15 cellular contexts compared by ENCODE assay signal in genomic region chr3:101824691-101825090, GRCh38. TPM values are rescaled to one million over a fixed set of nuclear protein-coding genes. Genes with fewer than 3 reads are reported as not detected.
DNase-seq lines count a peak whose midpoint lies in the region; ATAC-seq lines count a peak whose summit lies in the region.
"Had no signal": no experiment of that assay in that cellular context is flagged by ENCODE, and none has a peak within 500 bp of the region (broad histone marks: within the 10 kb centered on the region; RNA-seq: fewer than 3 reads in every experiment).

No MANE protein-coding gene starts in this region.

- peaks cover 47% of the 10 kb centered on the region for H3K36me3 Mint-ChIP-seq in activated T-cell treated with anti-CD3 and anti-CD28 coated beads, Interleukin-2, amount 50 U/mL, for 24 hours (ENCODE audit: low read depth)
- peaks cover 20% of the 10 kb centered on the region for H3K36me3 Mint-ChIP-seq in activated T-cell treated with anti-CD3 and anti-CD28 coated beads, Interleukin-2, amount 50 U/mL, for 4 hours (ENCODE audit: insufficient read depth)
- peaks cover 26% of the 10 kb centered on the region for H3K36me3 Mint-ChIP-seq in T-cell

- H3K4me1 ChIP-seq in Karpas-422 (ENCODE audit: low read length) = peaks cover 40% of the 10 kb centered on the region

- no peak overlapping the region for H3K27ac ChIP-seq in Karpas-422 (ENCODE audit: low read length)
- H3K27ac ChIP-seq: cardiac muscle cell, prostate gland, suprapubic skin had no signal

- H3K27ac Mint-ChIP-seq in activated T-cell treated with anti-CD3 and anti-CD28 coated beads, Interleukin-2, amount 50 U/mL, for 24 hours = peak overlapping the region; percentile 0
- H3K27ac Mint-ChIP-seq in T-cell = peak overlapping the region; percentile 53 to 77

- DNase-seq in activated T-cell treated with anti-CD3 and anti-CD28 coated beads, Interleukin-2, amount 50 U/mL, for 24 hours = no peak
- DNase-seq in activated T-cell treated with anti-CD3 and anti-CD28 coated beads, Interleukin-2, amount 50 U/mL, for 4 hours = no peak
- DNase-seq in T-cell (no peak), fibroblast of gingiva (ENCODE audit: low read depth) (peak; percentile 65), stromal cell of bone marrow (ENCODE audit: low read depth) (peak; percentile 47), Karpas-422 (no peak), COLO829 (ENCODE audit: low spot score) (no peak)
- DNase-seq: activated naive CD4-positive, alpha-beta T cell treated with Interleukin-2 at 50 U/mL for 16 hours; KG1; NCI-H146; NCI-H446 had no signal

- H3K9ac ChIP-seq in Karpas-422 (ENCODE audit: low read length) = no peak overlapping the region

- ATAC-seq in activated T-cell treated with anti-CD3 and anti-CD28 coated beads, Interleukin-2, amount 50 U/mL, for 4 hours = no peak
- ATAC-seq in T-cell (replicated peaks in 1 of 4) = no peak
- ATAC-seq in GM21423 (IDR thresholded peaks at IDR 0.05; ENCODE audit: unreplicated experiment) = no peak

- CTCF ChIA-PET in T-cell (lab: Charles Lee) = interaction anchor here (0.6 to 1.6 kb wide), 4 partner anchors 12 to 25 kb away, joined by 3 to 8 read pairs (median 4); no protein-coding TSS in a partner anchor

- no peak overlapping the region for H2AFZ ChIP-seq in Karpas-422 (ENCODE audit: low read length)

- no peaks in the 10 kb centered on the region for H3K9me3 Mint-ChIP-seq in activated T-cell treated with anti-CD3 and anti-CD28 coated beads, Interleukin-2, amount 50 U/mL, for 24 hours
- H3K9me3 Mint-ChIP-seq in activated T-cell treated with anti-CD3 and anti-CD28 coated beads, Interleukin-2, amount 50 U/mL, for 4 hours = no peaks in the 10 kb centered on the region
- no peaks in the 10 kb centered on the region for H3K9me3 Mint-ChIP-seq in T-cell

- peaks cover 62% of the 10 kb centered on the region for H3K4me1 Mint-ChIP-seq in activated T-cell treated with anti-CD3 and anti-CD28 coated beads, Interleukin-2, amount 50 U/mL, for 24 hours (ENCODE audit: low read depth)
- peaks cover 54% of the 10 kb centered on the region for H3K4me1 Mint-ChIP-seq in activated T-cell treated with anti-CD3 and anti-CD28 coated beads, Interleukin-2, amount 50 U/mL, for 4 hours (ENCODE audit: low read depth)
- peaks cover 48 to 52% (median 51%) of the 10 kb centered on the region in 3 donors for H3K4me1 Mint-ChIP-seq in T-cell

- peaks cover 8% of the 10 kb centered on the region; the same call in 1 of the 2 replicates for H3K36me3 ChIP-seq in Karpas-422 (ENCODE audit: insufficient read depth, low read length)
- H3K36me3 ChIP-seq: cardiac muscle cell, prostate gland had no signal

- no peaks in the 10 kb centered on the region for H3K9me3 ChIP-seq in Karpas-422 (ENCODE audit: low read length)
- H3K9me3 ChIP-seq: prostate gland, suprapubic skin had no signal

- H3K9me2 ChIP-seq in Karpas-422 (replicated peaks; ENCODE audit: insufficient read depth, low read length) = no peaks in the 10 kb centered on the region

- no peaks in the 10 kb centered on the region for H3K27me3 Mint-ChIP-seq in activated T-cell treated with anti-CD3 and anti-CD28 coated beads, Interleukin-2, amount 50 U/mL, for 24 hours
- no peaks in the 10 kb centered on the region for H3K27me3 Mint-ChIP-seq in activated T-cell treated with anti-CD3 and anti-CD28 coated beads, Interleukin-2, amount 50 U/mL, for 4 hours (ENCODE audit: low read depth)
- H3K27me3 Mint-ChIP-seq in T-cell = no peaks in the 10 kb centered on the region

- H3K4me3 ChIP-seq in Karpas-422 (ENCODE audit: low read length) = no peak overlapping the region
- H3K4me3 ChIP-seq: cardiac muscle cell, prostate gland, suprapubic skin had no signal

- no peak overlapping the region for H3K4me2 ChIP-seq in Karpas-422 (ENCODE audit: low read depth, low read length, poor library complexity, severe bottlenecking)

- H3K27me3 ChIP-seq in Karpas-422 (ENCODE audit: low read length) = no peaks in the 10 kb centered on the region
- H3K27me3 ChIP-seq: cardiac muscle cell, suprapubic skin had no signal

- POLR2A ChIA-PET in T-cell (lab: Charles Lee) = interaction anchor here (0.6 to 1.9 kb wide), 5 partner anchors 9 to 139 kb away, joined by 3 to 7 read pairs (median 3); partner anchors contain the start of gene NFKBIZ (in 1 of the 2)

- no peak overlapping the region for H3K4me3 Mint-ChIP-seq in activated T-cell treated with anti-CD3 and anti-CD28 coated beads, Interleukin-2, amount 50 U/mL, for 24 hours
- no peak overlapping the region for H3K4me3 Mint-ChIP-seq in activated T-cell treated with anti-CD3 and anti-CD28 coated beads, Interleukin-2, amount 50 U/mL, for 4 hours
- no peak overlapping the region for H3K4me3 Mint-ChIP-seq in T-cell

- no peaks in the 10 kb centered on the region for H4K20me1 ChIP-seq in Karpas-422 (ENCODE audit: insufficient read depth, low read depth, low read length)

- H3K79me2 ChIP-seq in Karpas-422 (ENCODE audit: low read length) = no peaks in the 10 kb centered on the region

RNA-seq across cellular contexts. Expression of gene NFKBIZ, which starts 24.6 kb away (rescaled TPM):
- total RNA-seq in activated T-cell treated with anti-CD3 and anti-CD28 coated beads, Interleukin-2, amount 50 U/mL, for 4 hours = 10 to 100 TPM; 54.9 to 93.3 (median 88.8) TPM
- 100 to 1,000 TPM; 130 to 720 (median 132) TPM for total RNA-seq in T-cell
- total RNA-seq in Karpas-422 (2014; rRNA removed; shearing (Covaris generic); ENCODE audit: low replicate concordance) = 0.76 and 6.3 TPM in 2 replicates

RNA-seq across cellular contexts. Expression of gene NXPE3, which starts 45.7 kb away (rescaled TPM):
- 10 to 100 TPM; 13.8 to 14.1 (median 13.8) TPM for total RNA-seq in activated T-cell treated with anti-CD3 and anti-CD28 coated beads, Interleukin-2, amount 50 U/mL, for 4 hours
- total RNA-seq in T-cell = 10 to 100 TPM; 38.0 to 44.8 (median 41.3) TPM
- total RNA-seq in Karpas-422 (2014; rRNA removed; shearing (Covaris generic); ENCODE audit: low replicate concordance) = 18.6 and 20.2 TPM in 2 replicates

Comparison
In these comparisons a context has a peak if more than half of its experiments do, and no peak if none do; other contexts are left out.
1. DNase-seq: peak in fibroblast of gingiva (single experiment) and stromal cell of bone marrow (single experiment); none in activated T-cell treated with anti-CD3 and anti-CD28 coated beads, Interleukin-2, amount 50 U/mL, for 24 hours (single experiment), activated T-cell treated with anti-CD3 and anti-CD28 coated beads, Interleukin-2, amount 50 U/mL, for 4 hours (single experiment), T-cell (0 of 34), Karpas-422 (single experiment) and COLO829 (single experiment).